In the genomic region with DNA sequence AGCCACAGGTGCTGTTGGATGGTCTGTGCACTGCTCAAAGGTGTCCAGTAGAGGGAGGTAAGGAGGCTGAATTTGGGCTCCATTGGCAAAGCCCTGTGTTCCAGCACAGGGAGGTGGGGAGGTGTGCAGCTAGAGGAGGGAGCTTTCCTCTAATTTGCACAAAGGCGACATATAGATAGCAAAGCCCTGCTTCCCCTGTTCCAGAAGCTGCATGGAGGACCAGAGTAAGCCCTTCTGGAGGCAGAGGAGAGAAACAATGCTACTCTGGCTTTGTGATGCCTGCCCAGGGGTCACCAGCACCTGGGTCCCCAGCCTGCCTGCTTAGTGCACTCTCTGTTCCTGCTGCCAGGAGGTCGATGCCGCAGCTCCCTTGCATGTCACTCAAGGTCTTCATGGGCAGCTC, we compare ENCODE assay signal across 9 cellular contexts. TPM values are rescaled to one million over a fixed set of nuclear protein-coding genes. Genes with fewer than 3 reads are reported as not detected.
DNase-seq lines count a peak whose midpoint lies in the region; ATAC-seq and TF ChIP-seq lines count a peak whose summit lies in the region.
"Had no signal": no experiment of that assay in that cellular context is flagged by ENCODE, and none has a peak within 500 bp of the region (broad histone marks: within the 10 kb centered on the region; RNA-seq: fewer than 3 reads in every experiment).

No MANE protein-coding gene starts in this region.

- no peak overlapping the region for H3K27ac Mint-ChIP-seq in chondrocyte (ENCODE audit: unreplicated experiment)
- H3K27ac Mint-ChIP-seq: CD4-positive, CD25-positive, alpha-beta regulatory T cell had no signal

- DNase-seq in NCI-H2081 (lab: John Stamatoyannopoulos, UW) (peak; percentile 5 to 42), NCI-H2081 treated with DMSO at 0.1 percent for 48 hours (lab: John Stamatoyannopoulos, UW) (no peak), OCI-M1 (lab: John Stamatoyannopoulos, UW) (peak; percentile 42), chondrocyte (ENCODE audit: low spot score) (no peak), mucosa of descending colon (peak in 1 of 3 donors; percentile 51), amygdala (lab: John Stamatoyannopoulos, UW) (no peak)

- peaks cover 12% of the 10 kb centered on the region for H3K4me1 ChIP-seq in mucosa of descending colon (ENCODE audit: low read depth)

- ATAC-seq in GM19324 (IDR thresholded peaks at IDR 0.05; ENCODE audit: low FRiP score, unreplicated experiment) (peak; percentile 62), HG03159 (IDR thresholded peaks at IDR 0.05; ENCODE audit: unreplicated experiment) (peak; percentile 74), mucosa of descending colon (peak; percentile 73)

- H3K36me3 ChIP-seq in mucosa of descending colon (ENCODE audit: low read depth): no peaks in the 10 kb centered on the region

- no peaks in the 10 kb centered on the region for H3K9me3 Mint-ChIP-seq in chondrocyte (ENCODE audit: low read depth)

- no peaks in the 10 kb centered on the region for H3K9me3 ChIP-seq in mucosa of descending colon

- intact Hi-C loops in mucosa of descending colon (cut with DNase I, micrococcal nuclease): no loop called here

- H3K36me3 Mint-ChIP-seq in chondrocyte (ENCODE audit: low read depth): no peaks in the 10 kb centered on the region
- H3K36me3 Mint-ChIP-seq: CD4-positive, CD25-positive, alpha-beta regulatory T cell had no signal

- H3K4me3 Mint-ChIP-seq in chondrocyte (ENCODE audit: unreplicated experiment): no peak overlapping the region
- H3K4me3 Mint-ChIP-seq: CD4-positive, CD25-positive, alpha-beta regulatory T cell had no signal

- peaks cover 44% of the 10 kb centered on the region for H3K4me1 Mint-ChIP-seq in chondrocyte (ENCODE audit: low read depth)

- TF ChIP-seq CTCF in chondrocyte (IDR thresholded peaks at IDR 0.05) (peak; percentile 77), mucosa of descending colon (IDR thresholded peaks at IDR 0.05) (peak; percentile 45)

- no peaks in the 10 kb centered on the region for H3K27me3 Mint-ChIP-seq in chondrocyte (ENCODE audit: low read depth)

- no peak overlapping the region for H3K4me3 ChIP-seq in mucosa of descending colon

RNA-seq across cellular contexts. Expression of a gene that starts 3.4 kb away (rescaled TPM):
- 0.94 to 8.8 TPM (median 7.1 TPM) in 3 replicates for total RNA-seq in chondrocyte
- 1 to 10 TPM in 2 of 3 donors, under 1 TPM in 1; 0.93 to 5.9 (median 1.3) TPM for total RNA-seq in mucosa of descending colon

Comparison
In these comparisons a context has a peak if more than half of its experiments do, and no peak if none do; other contexts are left out.
1. DNase-seq: peak in NCI-H2081 (2 of 2) and OCI-M1 (single experiment); none in NCI-H2081 treated with DMSO at 0.1 percent for 48 hours (single experiment), chondrocyte (single experiment) and amygdala (0 of 56).
2. Peak in every context shown above with its lines, with median percentiles within 50 percentile points of each other: ATAC-seq.